ENCODE assay signal across 12 cellular contexts in the genomic region with DNA sequence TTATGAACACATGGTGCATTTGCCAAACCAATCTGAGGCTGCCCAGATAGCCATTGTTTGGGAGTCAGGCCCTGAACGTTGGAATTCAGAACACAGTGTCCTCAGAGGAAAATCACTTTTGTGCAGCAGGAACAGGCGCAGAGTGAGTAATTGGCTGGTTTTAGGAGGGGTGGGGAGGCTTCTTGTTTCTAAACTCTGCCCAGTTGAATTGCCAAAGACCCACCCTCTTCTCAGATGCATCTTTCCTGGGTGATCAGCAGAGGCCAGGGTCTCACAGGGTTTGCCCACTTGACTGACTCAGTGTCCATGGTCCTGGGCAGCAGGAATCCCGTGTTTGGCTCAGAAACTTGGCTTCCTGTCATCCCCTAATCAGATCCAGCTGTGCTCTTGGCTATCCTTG. TPM values are rescaled to one million over a fixed set of nuclear protein-coding genes. Genes with fewer than 3 reads are reported as not detected.
DNase-seq lines count a peak whose midpoint lies in the region; TF ChIP-seq lines count a peak whose summit lies in the region.
"Had no signal": no experiment of that assay in that cellular context is flagged by ENCODE, and none has a peak within 500 bp of the region (broad histone marks: within the 10 kb centered on the region; RNA-seq: fewer than 3 reads in every experiment).

No MANE protein-coding gene starts in this region.

- no peak overlapping the region for H3K4me3 ChIP-seq in fibroblast of the aortic adventitia (ENCODE audit: low read depth, low read length)

- no peak for TF ChIP-seq CTCF in fibroblast of the aortic adventitia (IDR thresholded peaks at IDR 0.05; ENCODE audit: insufficient read depth, low read length)

- DNase-seq in DMS 273 (lab: John Stamatoyannopoulos, UW; ENCODE audit: unreplicated experiment) (peak; percentile 42), DMS 273 treated with DMSO at 0.1 percent for 48 hours (lab: John Stamatoyannopoulos, UW) (no peak), fibroblast of the aortic adventitia (ENCODE audit: low read depth) (peak; percentile 72), nucleus accumbens (lab: John Stamatoyannopoulos, UW) (peak in 29 of 56 donors; percentile 14 to 62 (median 38)), ureter (ENCODE audit: low spot score) (peak; percentile 63), NCI-H1105 (lab: John Stamatoyannopoulos, UW) (no peak), foreskin melanocyte (no peak)
- DNase-seq in activated T-cell treated with anti-CD3 and anti-CD28 coated beads, Interleukin-2, amount 50 U/mL, for 1 hour, result no peak
- DNase-seq: Caco-2; stimulated activated naive CD8-positive, alpha-beta T cell treated with anti-CD3 and anti-CD28 coated beads, Interleukin-15, amount 100 ng/mL, for 72 hours had no signal

RNA-seq across cellular contexts. Expression of a gene that starts 24.3 kb away (rescaled TPM):
- total RNA-seq in fibroblast of the aortic adventitia (ENCODE audit: low replicate concordance) (not detected in 2 replicates), ureter (not detected)
- total RNA-seq: astrocyte, Caco-2, pulmonary artery endothelial cell had no signal

Comparison
In these comparisons a context has a peak if more than half of its experiments do, and no peak if none do; other contexts are left out.
1. DNase-seq: peak in DMS 273 (single experiment), fibroblast of the aortic adventitia (single experiment), nucleus accumbens (29 of 56) and ureter (single experiment); none in DMS 273 treated with DMSO at 0.1 percent for 48 hours (single experiment), NCI-H1105 (single experiment), activated T-cell treated with anti-CD3 and anti-CD28 coated beads, Interleukin-2, amount 50 U/mL, for 1 hour (single experiment) and foreskin melanocyte (single experiment).